In genomic region chr6:25962368-25963127, GRCh38 we compare ENCODE assay signal across 8 cellular contexts. TPM values are rescaled to one million over a fixed set of nuclear protein-coding genes. Genes with fewer than 3 reads are reported as not detected.
A peak's percentile ranks its signal among the peaks of the same experiment; 100 is the strongest.
DNase-seq lines count a peak whose midpoint lies in the region; ATAC-seq, FAIRE-seq and TF ChIP-seq lines count a peak whose summit lies in the region.

Gene TRIM38 (plus strand): TSS chr6:25962802. CDS start chr6:25966523, 3,721 bp downstream.

- in situ Hi-C loops in astrocyte of the cerebellum (cut with HindIII; ENCODE audit: low sequenced_read_pairs) = no loop called here

- 0 to 1% (median 1%) methylated on average over 9 of the region's 9 CpGs for WGBS in small intestine, 3 donors

- H3K9me3 ChIP-seq in iPS-15b (ENCODE audit: control insufficient read depth, insufficient read depth, low read length) (no peaks in the 10 kb centered on the region), small intestine (ENCODE audit: control insufficient read depth, low read depth) (no peaks in the 10 kb centered on the region)

- DNase-seq in DMS153 treated with DMSO at 0.1 percent for 48 hours (lab: John Stamatoyannopoulos, UW; ENCODE audit: unreplicated experiment) (peak; percentile 71), HT-29 (ENCODE audit: low spot score) (peak; percentile 79), astrocyte of the cerebellum (ENCODE audit: low read depth) (peak; percentile 19), small intestine (peak; percentile 95), SK-N-DZ (ENCODE audit: low spot score) (no peak)

- H3K36me3 ChIP-seq in iPS-15b (ENCODE audit: control insufficient read depth, insufficient read depth, low read length) (no peaks in the 10 kb centered on the region), small intestine (ENCODE audit: control insufficient read depth in 2 of 2, insufficient read depth in 2 of 2, low read length in 2 of 2) (peaks cover 0 to 2% of the 10 kb centered on the region in 2 donors)

- TF ChIP-seq CTCF in astrocyte of the cerebellum (IDR thresholded peaks at IDR 0.05; ENCODE audit: low read depth, low read length, missing control alignments) = no peak

- H3K4me3 Mint-ChIP-seq in T-helper 1 cell treated with Interleukin-12 subunit alpha and Interleukin-12 subunit beta and Interleukin-4 antibody, amounts not matched to agents 30 μg/mL and 1 μg/mL, for 36 hours = peak within 1 kb of the TSS; percentile 98

- peaks cover 50% of the 10 kb centered on the region for H3K36me3 Mint-ChIP-seq in T-helper 1 cell treated with Interleukin-12 subunit alpha and Interleukin-12 subunit beta and Interleukin-4 antibody, amounts not matched to agents 30 μg/mL and 1 μg/mL, for 36 hours (ENCODE audit: low read depth)

- no peaks in the 10 kb centered on the region for H3K27me3 Mint-ChIP-seq in T-helper 1 cell treated with Interleukin-12 subunit alpha and Interleukin-12 subunit beta and Interleukin-4 antibody, amounts not matched to agents 30 μg/mL and 1 μg/mL, for 36 hours (ENCODE audit: low read depth)

- no peak within 1 kb of the TSS for H3K9ac ChIP-seq in iPS-15b (ENCODE audit: low read depth, low read length)

- H3K4me1 Mint-ChIP-seq in T-helper 1 cell treated with Interleukin-12 subunit alpha and Interleukin-12 subunit beta and Interleukin-4 antibody, amounts not matched to agents 30 μg/mL and 1 μg/mL, for 36 hours (ENCODE audit: low read depth) = peaks cover 71% of the 10 kb centered on the region

- ATAC-seq in GM21381 (IDR thresholded peaks at IDR 0.05; ENCODE audit: unreplicated experiment) = peak; percentile 77

- peaks cover 12% of the 10 kb centered on the region for H3K9me3 Mint-ChIP-seq in T-helper 1 cell treated with Interleukin-12 subunit alpha and Interleukin-12 subunit beta and Interleukin-4 antibody, amounts not matched to agents 30 μg/mL and 1 μg/mL, for 36 hours

- peak within 1 kb of the TSS; percentile 98 for H3K27ac Mint-ChIP-seq in T-helper 1 cell treated with Interleukin-12 subunit alpha and Interleukin-12 subunit beta and Interleukin-4 antibody, amounts not matched to agents 30 μg/mL and 1 μg/mL, for 36 hours

- FAIRE-seq in small intestine (lab: Jason Lieb, UNC) = no peak

- peaks cover 29% of the 10 kb centered on the region for H3K4me1 ChIP-seq in iPS-15b (ENCODE audit: control insufficient read depth, insufficient read depth, low read length)
- H3K4me1 ChIP-seq in small intestine (ENCODE audit: control insufficient read depth in 2 of 2, insufficient read depth in 1 of 2, low read depth in 1 of 2, low read length in 1 of 2) = peaks cover 4 to 15% of the 10 kb centered on the region in 2 donors

- H3K4me3 ChIP-seq in astrocyte of the cerebellum (ENCODE audit: low read depth, low read length) = peak within 1 kb of the TSS; percentile 28
- peak within 1 kb of the TSS; percentile 36 for H3K4me3 ChIP-seq in iPS-15b (ENCODE audit: low read depth, low read length)
- H3K4me3 ChIP-seq in small intestine (ENCODE audit: low read depth in 1 of 2, low read length in 2 of 2) = peak within 1 kb of the TSS; percentile 61

- peak within 1 kb of the TSS; percentile 87 to 93 for H3K27ac ChIP-seq in small intestine (ENCODE audit: low read depth in 1 of 2, low read length in 1 of 2)

- H3K27me3 ChIP-seq in iPS-15b (ENCODE audit: control insufficient read depth, insufficient read depth, low read length) (no peaks in the 10 kb centered on the region), small intestine (ENCODE audit: control insufficient read depth in 2 of 2, insufficient read depth in 2 of 2, low read length in 2 of 2) (no peaks in the 10 kb centered on the region)

RNA-seq across cellular contexts. Expression of gene TRIM38, which starts in this region (rescaled TPM):
- total RNA-seq in HT-29 (2014; rRNA removed; shearing (Covaris generic)) = 2.5 and 4.0 TPM in 2 replicates
- 1 to 10 TPM; 3.5 to 6.3 (median 5.8) TPM for polyA plus RNA-seq in small intestine
- polyA plus RNA-seq in SK-N-DZ (2014; cell fraction: cytosol; rRNA removed) = 0.02 TPM in 1 of 2 replicates, not detected in the other
- polyA plus RNA-seq in SK-N-DZ (2014; cell fraction: nucleus; rRNA removed) = 0.05 TPM in 1 of 2 replicates, not detected in the other
